1 cellular context compared by ENCODE assay signal in genomic region chr6:129679758-129680157, GRCh38.
TF ChIP-seq lines count a peak whose summit lies in the region.

No MANE protein-coding gene starts in this region.

TF ChIP-seq in WTC11, 78 proteins besides CTCF, POLR2A, EP300 and RAD21 (continued from another document):
- no peak for TF ChIP-seq PRDM15 (CRISPR knock-in tag; IDR thresholded peaks at IDR 0.05)
TF ChIP-seq in WTC11: peak in this region for 0.
